Comparison of ENCODE assay signal across 19 cellular contexts in the genomic region with DNA sequence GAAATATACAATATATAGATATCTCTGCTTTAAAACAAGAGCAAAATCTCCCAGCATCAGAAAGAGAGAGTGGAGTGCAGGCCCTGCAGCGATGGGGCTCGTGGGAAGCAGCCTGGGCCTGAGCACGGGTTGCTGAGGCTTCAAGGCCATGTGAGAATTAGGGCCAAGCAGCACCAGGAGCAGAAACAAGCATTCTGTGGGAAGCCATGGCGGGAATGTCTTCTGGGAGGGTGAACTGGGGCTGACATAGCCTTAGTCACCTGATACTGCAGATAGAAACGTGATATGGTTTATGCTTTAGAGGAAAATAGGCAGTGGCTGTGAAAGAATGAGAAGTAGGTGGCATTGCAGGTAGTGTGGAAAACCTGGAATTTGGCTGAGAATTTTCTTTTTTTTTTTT.
"Had no signal": no experiment of that assay in that cellular context is flagged by ENCODE, and none has a peak within 500 bp of the region (broad histone marks: within the 10 kb centered on the region; RNA-seq: fewer than 3 reads in every experiment).

No MANE protein-coding gene starts in this region.

- H3K4me1 ChIP-seq: gastrocnemius medialis, heart right ventricle, suprapubic skin, tibial artery, upper lobe of right lung, vagina had no signal

- H3K27me3 ChIP-seq: gastrocnemius medialis, right lobe of liver, tibial artery, upper lobe of right lung, vagina had no signal

- H3K4me3 ChIP-seq: gastrocnemius medialis, heart right ventricle, mucosa of descending colon, right lobe of liver, suprapubic skin, tibial artery, upper lobe of right lung, vagina had no signal

- H3K27ac ChIP-seq: gastrocnemius medialis, heart right ventricle, right lobe of liver, suprapubic skin, tibial artery, upper lobe of right lung, vagina had no signal

- ATAC-seq: esophagus mucosa; gastrocnemius medialis; heart right ventricle; left lobe of liver; mucosa of descending colon; naive thymus-derived CD8-positive, alpha-beta T cell; right lobe of liver; stimulated activated effector memory CD8-positive, alpha-beta T cell treated with anti-CD3 and anti-CD28 coated beads, Interleukin-12 subunit alpha, Interleukin-12 subunit beta, amount 100 ng/mL, for 72 hours; stimulated activated naive CD8-positive, alpha-beta T cell treated with anti-CD3 and anti-CD28 coated beads, Interleukin-15, Interleukin-2, amounts not matched to agents 100 U/mL and 50 U/mL, for 24 hours; upper lobe of right lung had no signal

- H3K36me3 ChIP-seq: gastrocnemius medialis, heart right ventricle, right lobe of liver, suprapubic skin, tibial artery, upper lobe of right lung, vagina had no signal

- DNase-seq: effector memory CD4-positive, alpha-beta T cell; gastrocnemius medialis; heart right ventricle; hypothalamus; kidney glomerular epithelial cell; mammary epithelial cell; mucosa of descending colon; naive thymus-derived CD8-positive, alpha-beta T cell; right lobe of liver; stimulated activated CD4-positive, alpha-beta T cell treated with anti-CD3 and anti-CD28 coated beads, Interleukin-4, amount 100 ng/mL, for 1 hour; stimulated activated CD8-positive, alpha-beta memory T cell treated with anti-CD3 and anti-CD28 coated beads, Interleukin-4, amount 100 ng/mL, for 48 hours; stimulated activated naive CD8-positive, alpha-beta T cell treated with anti-CD3 and anti-CD28 coated beads, Interleukin-15, Interleukin-2, amounts not matched to agents 100 U/mL and 50 U/mL, for 24 hours; tibial artery; upper lobe of right lung had no signal

- H3K9me3 ChIP-seq: gastrocnemius medialis, mucosa of descending colon, right lobe of liver, suprapubic skin, tibial artery, upper lobe of right lung, vagina had no signal
